In the genomic region with DNA sequence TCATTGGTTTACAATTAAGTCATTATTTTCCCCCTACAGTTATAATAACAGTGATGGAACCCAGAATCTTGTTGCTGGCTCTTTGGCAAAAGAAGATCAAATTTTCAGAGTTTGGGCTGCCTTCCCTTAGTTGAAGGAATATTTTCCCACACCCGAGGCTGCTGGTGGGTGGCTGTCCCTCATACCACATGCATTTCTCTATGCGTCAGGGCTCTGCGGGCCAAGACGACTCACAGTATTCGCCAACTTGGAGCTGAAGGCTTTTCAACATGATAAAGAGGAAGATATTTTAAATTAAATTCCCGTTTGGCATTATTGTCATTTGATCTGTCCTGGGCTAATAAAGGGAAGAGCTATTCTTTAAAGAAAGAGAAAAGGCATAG, we compare ENCODE assay signal across 16 cellular contexts.
DNase-seq lines count a peak whose midpoint lies in the region; ATAC-seq and TF ChIP-seq lines count a peak whose summit lies in the region.
"Had no signal": no experiment of that assay in that cellular context is flagged by ENCODE, and none has a peak within 500 bp of the region (broad histone marks: within the 10 kb centered on the region; RNA-seq: fewer than 3 reads in every experiment).

No MANE protein-coding gene starts in this region.

- H3K4me2 ChIP-seq in mammary epithelial cell (ENCODE audit: insufficient read depth, low read depth, low read length), result no peak overlapping the region
- H3K4me2 ChIP-seq in smooth muscle cell, result peak overlapping the region; percentile 76

- no peak for TF ChIP-seq CTCF in mammary epithelial cell (conservative IDR thresholded peaks at IDR 0.05 in 1 of 2, IDR thresholded peaks at IDR 0.05 in 1 of 2; ENCODE audit: extremely low read depth in 1 of 2, insufficient read depth in 1 of 2, low read depth in 1 of 2, low read length in 2 of 2)
- TF ChIP-seq CTCF in smooth muscle cell (IDR thresholded peaks at IDR 0.05; ENCODE audit: borderline replicate concordance, insufficient read depth, poor library complexity, severe bottlenecking), result no peak

- no TSS peak for BruUV-seq in mammary epithelial cell (replicated peaks; lab: Mats Ljungman, UMichigan)

- no peaks in the 10 kb centered on the region for H3F3A ChIP-seq in smooth muscle cell (ENCODE audit: low read depth)

- intact Hi-C loops in mammary epithelial cell (cut with micrococcal nuclease) (no loop called here), right cardiac atrium (cut with DNase I) (no loop called here)

- no peaks in the 10 kb centered on the region for H3K36me3 ChIP-seq in mammary epithelial cell (ENCODE audit: insufficient read depth, low read length)
- H3K36me3 ChIP-seq in smooth muscle cell (ENCODE audit: low read depth), result no peaks in the 10 kb centered on the region

- peak; percentile 73 to 84 for ATAC-seq in right cardiac atrium
- no peak for ATAC-seq in GM19395 (IDR thresholded peaks at IDR 0.05; ENCODE audit: unreplicated experiment)

- DNase-seq in EH (ENCODE audit: low read depth), result peak; percentile 96
- peak; percentile 42 for DNase-seq in mammary epithelial cell
- peak; percentile 52 to 85 (median 81) for DNase-seq in right cardiac atrium
- DNase-seq in smooth muscle cell (lab: John Stamatoyannopoulos, UW; ENCODE audit: unreplicated experiment), result no peak
- no peak for DNase-seq in NCI-H446 treated with DMSO at 0.1 percent for 48 hours (lab: John Stamatoyannopoulos, UW)
- DNase-seq in kidney glomerular epithelial cell (lab: John Stamatoyannopoulos, UW), result no peak
- no peak for DNase-seq in COR-L47 (lab: John Stamatoyannopoulos, UW)
- DNase-seq: activated CD4-positive, CD25-positive, alpha-beta regulatory T cell treated with anti-CD3 and anti-CD28 coated beads, Interleukin-2, amount 50 U/mL, for 72 hours; CD4-positive, CD25-positive, alpha-beta regulatory T cell; GF-D8; MM.1S; occipital lobe; OCI-M1; stimulated activated CD4-positive, alpha-beta T cell treated with anti-CD3 and anti-CD28 coated beads, Interleukin-15, amount 100 ng/mL, for 24 hours; T-helper 1 cell had no signal

- H3K4me1 ChIP-seq in mammary epithelial cell (ENCODE audit: insufficient read depth, low read length), result peaks cover 5% of the 10 kb centered on the region
- peaks cover 8% of the 10 kb centered on the region for H3K4me1 ChIP-seq in right cardiac atrium (ENCODE audit: control insufficient read depth, insufficient read depth, low read length)
- peaks cover 4% of the 10 kb centered on the region for H3K4me1 ChIP-seq in smooth muscle cell (ENCODE audit: low read depth)

- H2AFZ ChIP-seq in mammary epithelial cell (ENCODE audit: low read depth, low read length) (peak overlapping the region; percentile 29), smooth muscle cell (ENCODE audit: low read depth) (peak overlapping the region; percentile 30)

- 26% methylated on average over 6 of the region's 6 CpGs for WGBS in mammary epithelial cell (ENCODE audit: low coverage, missing lambda C conversion rate)
- WGBS in right cardiac atrium, result 57% methylated on average over 6 of the region's 6 CpGs
- 27% methylated on average over 6 of the region's 6 CpGs for WGBS in smooth muscle cell (ENCODE audit: low lambda C conversion rate)

- H3K27me3 ChIP-seq in mammary epithelial cell (ENCODE audit: insufficient read depth, low read length) (no peaks in the 10 kb centered on the region), right cardiac atrium (ENCODE audit: control insufficient read depth, insufficient read depth) (no peaks in the 10 kb centered on the region), smooth muscle cell (ENCODE audit: low read depth) (no peaks in the 10 kb centered on the region)

- H3K79me2 ChIP-seq in mammary epithelial cell (ENCODE audit: insufficient read depth, low read length) (no peaks in the 10 kb centered on the region), smooth muscle cell (ENCODE audit: low read depth) (no peaks in the 10 kb centered on the region)

- in situ Hi-C loops in mammary epithelial cell (cut with MboI; ENCODE audit: low sequenced_read_pairs in 2 of 2), result no loop called here

- H3K9me3 ChIP-seq in mammary epithelial cell (replicated peaks; ENCODE audit: insufficient read depth, low read length) (no peaks in the 10 kb centered on the region), right cardiac atrium (ENCODE audit: control insufficient read depth, low read length) (no peaks in the 10 kb centered on the region), smooth muscle cell (replicated peaks; ENCODE audit: low read depth) (no peaks in the 10 kb centered on the region)

- H4K20me1 ChIP-seq in mammary epithelial cell (ENCODE audit: insufficient read depth, low read length), result no peaks in the 10 kb centered on the region
- H4K20me1 ChIP-seq in smooth muscle cell (ENCODE audit: low read depth), result no peaks in the 10 kb centered on the region

- H3K4me3 ChIP-seq in mammary epithelial cell (replicated peaks in 1 of 3; ENCODE audit: insufficient read depth in 1 of 3, low read depth in 2 of 3, low read length in 3 of 3) (no peak overlapping the region), right cardiac atrium (ENCODE audit: low read length) (no peak overlapping the region), smooth muscle cell (no peak overlapping the region)

- dilution Hi-C loops in mammary epithelial cell (cut with HindIII; ENCODE audit: low sequenced_read_pairs), result no loop called here

- no peak overlapping the region for H3K9ac ChIP-seq in mammary epithelial cell (ENCODE audit: insufficient read depth, low read length)
- H3K9ac ChIP-seq in smooth muscle cell (ENCODE audit: low read depth), result no peak overlapping the region

- H3K27ac ChIP-seq in mammary epithelial cell (ENCODE audit: insufficient read depth, low read depth, low read length) (no peak overlapping the region), right cardiac atrium (ENCODE audit: low read length) (peak overlapping the region; percentile 42), smooth muscle cell (ENCODE audit: low read depth) (peak overlapping the region; percentile 82)

- CTCF ChIA-PET in mammary epithelial cell (lab: Charles Lee; ENCODE audit: low non-redundant PET), result interaction anchor here (0.7 kb wide), 1 partner anchor 60 kb away, joined by 3 read pairs; no protein-coding TSS in a partner anchor

Comparison
In these comparisons a context has a peak if more than half of its experiments do, and no peak if none do; other contexts are left out.
1. DNase-seq: peak in EH (single experiment), mammary epithelial cell (single experiment) and right cardiac atrium (3 of 3); none in smooth muscle cell (single experiment), NCI-H446 treated with DMSO at 0.1 percent for 48 hours (single experiment), kidney glomerular epithelial cell (single experiment) and COR-L47 (single experiment).